In genomic region chr1:11569551-11569950, GRCh38 we compare ENCODE assay signal across 19 cellular contexts.
"Had no signal": no experiment of that assay in that cellular context is flagged by ENCODE, and none has a peak within 500 bp of the region (broad histone marks: within the 10 kb centered on the region; RNA-seq: fewer than 3 reads in every experiment).

No MANE protein-coding gene starts in this region.

- H3K4me3 ChIP-seq: lower lobe of right lung, transverse colon, vagina had no signal

- H3K36me3 ChIP-seq: lower lobe of right lung, neutrophil, transverse colon, vagina had no signal

- H3K9me3 ChIP-seq: lower lobe of right lung, neutrophil, transverse colon, vagina had no signal

- H3K27me3 ChIP-seq: vagina had no signal

- H3K27ac ChIP-seq: lower lobe of right lung, neutrophil, transverse colon, vagina had no signal

- H3K4me1 ChIP-seq: lower lobe of right lung, transverse colon, vagina had no signal

- DNase-seq: activated CD4-positive, alpha-beta T cell treated with anti-CD3 and anti-CD28 coated beads for 4 hours; activated CD8-positive, alpha-beta memory T cell treated with anti-CD3 and anti-CD28 coated beads, Interleukin-2, amount 50 U/mL, for 4 hours; activated CD8-positive, alpha-beta T cell treated with anti-CD3 and anti-CD28 coated beads, Interleukin-2, amount 10 ng/mL, durations not matched to agents 7 days and 5 days; activated gamma-delta T cell; activated T-cell treated with anti-CD3 and anti-CD28 coated beads, Interleukin-2, amount 50 U/mL, for 72 hours; amygdala; effector memory CD4-positive, alpha-beta T cell; head of caudate nucleus; immature natural killer cell; left cardiac atrium; lower lobe of right lung; retina; stimulated activated CD4-positive, alpha-beta T cell treated with anti-CD3 and anti-CD28 coated beads, Interleukin-15, amount 100 ng/mL, for 24 hours; stimulated activated CD4-positive, alpha-beta T cell treated with anti-CD3 and anti-CD28 coated beads, Interleukin-4, amount 100 ng/mL, for 1 hour; stimulated activated naive CD4-positive, alpha-beta T cell; T-helper 2 cell; transverse colon had no signal
